In the genomic region with DNA sequence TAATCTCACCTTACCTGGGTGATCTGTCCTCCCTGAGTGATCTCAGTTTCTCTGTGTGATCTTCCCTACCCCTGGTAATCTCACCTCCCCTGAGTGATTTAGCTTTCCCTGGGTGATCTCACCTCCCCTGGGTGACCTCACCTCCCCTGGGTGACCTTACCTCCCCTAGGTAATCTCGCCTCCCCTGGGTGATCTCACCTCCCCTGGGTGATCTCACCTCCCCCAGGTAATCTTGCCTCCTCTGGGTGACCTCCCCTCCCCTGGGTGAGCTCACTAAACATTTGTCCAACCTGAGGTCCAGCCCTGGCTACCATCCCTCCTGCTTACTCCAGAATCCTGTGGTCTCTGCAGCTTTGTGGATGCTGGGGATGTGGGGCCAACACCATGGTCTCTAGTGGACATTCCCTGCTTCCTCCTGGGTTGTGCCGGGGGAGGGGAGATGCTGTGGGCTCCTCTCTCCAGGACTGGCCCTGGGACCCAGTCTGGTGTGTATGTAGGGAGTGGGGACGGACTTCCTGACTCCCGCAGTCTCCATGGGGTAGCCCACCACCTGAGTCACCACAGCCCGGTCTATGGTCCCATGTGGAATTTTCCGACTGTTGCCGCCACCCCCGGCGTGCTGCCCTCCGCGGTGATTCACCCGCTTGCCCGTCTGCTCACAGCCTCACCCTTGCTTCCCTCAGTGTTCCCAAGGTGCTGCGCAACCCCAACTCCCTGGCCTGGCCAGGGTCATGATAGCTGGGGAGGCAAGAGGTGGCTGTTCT, we compare ENCODE assay signal across 7 cellular contexts. TPM values are rescaled to one million over a fixed set of nuclear protein-coding genes. Genes with fewer than 3 reads are reported as not detected.
DNase-seq lines count a peak whose midpoint lies in the region; ATAC-seq lines count a peak whose summit lies in the region.
"Had no signal": no experiment of that assay in that cellular context is flagged by ENCODE, and none has a peak within 500 bp of the region (broad histone marks: within the 10 kb centered on the region; RNA-seq: fewer than 3 reads in every experiment).

No MANE protein-coding gene starts in this region.

- no peaks in the 10 kb centered on the region for H3K9me3 ChIP-seq in skeletal muscle satellite cell (replicated peaks; ENCODE audit: low read length)

- ATAC-seq in esophagus mucosa (peak; percentile 36), GM18868 (IDR thresholded peaks at IDR 0.05; ENCODE audit: unreplicated experiment) (no peak)

- H3K4me1 ChIP-seq in skeletal muscle satellite cell (ENCODE audit: control insufficient read depth, insufficient read depth, low read length), result peaks cover 51% of the 10 kb centered on the region

- peak; percentile 85 for DNase-seq in HT1080 (ENCODE audit: low read depth)
- no peak for DNase-seq in stimulated activated CD4-positive, alpha-beta T cell treated with anti-CD3 and anti-CD28 coated beads, Interleukin-2, amount 100 ng/mL, for 48 hours
- DNase-seq in activated CD8-positive, alpha-beta memory T cell treated with anti-CD3 and anti-CD28 coated beads, Interleukin-2, amount 50 U/mL, for 4 hours, result no peak
- DNase-seq: activated CD4-positive, alpha-beta memory T cell treated with anti-CD3 and anti-CD28 coated beads for 36 hours had no signal

- H3K9ac ChIP-seq in skeletal muscle satellite cell (ENCODE audit: low read depth, low read length), result peak overlapping the region; percentile 85

- no peaks in the 10 kb centered on the region for H3K27me3 ChIP-seq in skeletal muscle satellite cell (ENCODE audit: control insufficient read depth, insufficient read depth, low read length)

- H3K36me3 ChIP-seq in skeletal muscle satellite cell (ENCODE audit: insufficient read depth, low read length), result no peaks in the 10 kb centered on the region

- peak overlapping the region; percentile 77 for H3K4me2 ChIP-seq in skeletal muscle satellite cell (ENCODE audit: low read length)

- H3K4me3 ChIP-seq in skeletal muscle satellite cell (ENCODE audit: low read length), result peak overlapping the region; percentile 63

RNA-seq across cellular contexts. Expression of a gene that starts 9.9 kb away (rescaled TPM):
- 1.2 and 1.3 TPM in 2 replicates for total RNA-seq in HT1080 (2014; rRNA removed; shearing (Covaris generic))
- 1.2 and 1.4 TPM in 2 replicates for polyA plus RNA-seq in HT1080 (2015; cell fraction: cytosol; rRNA removed)
- 0.14 and 0.54 TPM in 2 replicates for polyA plus RNA-seq in HT1080 (2015; cell fraction: nucleus; rRNA removed)
- 18.8 TPM for total RNA-seq in esophagus mucosa
- total RNA-seq in skeletal muscle satellite cell (2012; rRNA removed), result 56.3 and 63.6 TPM in 2 replicates

RNA-seq across cellular contexts. Expression of a gene that starts 24.0 kb away (rescaled TPM):
- not detected in 2 replicates for total RNA-seq in HT1080 (2014; rRNA removed; shearing (Covaris generic))
- not detected in 2 replicates for polyA plus RNA-seq in HT1080 (2015; cell fraction: cytosol; rRNA removed)
- polyA plus RNA-seq in HT1080 (2015; cell fraction: nucleus; rRNA removed), result not detected in 2 replicates
- total RNA-seq in esophagus mucosa, result 4.4 TPM
- 0.87 TPM in 1 of 2 replicates, not detected in the other for total RNA-seq in skeletal muscle satellite cell (2012; rRNA removed)
- total RNA-seq: activated CD4-positive, alpha-beta memory T cell treated with anti-CD3 and anti-CD28 coated beads for 36 hours had no signal

RNA-seq across cellular contexts. Expression of a gene that starts 28.0 kb away (rescaled TPM):
- not detected in 2 replicates for total RNA-seq in HT1080 (2014; rRNA removed; shearing (Covaris generic))
- not detected in 2 replicates for polyA plus RNA-seq in HT1080 (2015; cell fraction: cytosol; rRNA removed)
- 0.33 and 2.5 TPM in 2 replicates for polyA plus RNA-seq in HT1080 (2015; cell fraction: nucleus; rRNA removed)
- total RNA-seq in esophagus mucosa, result 22.4 TPM
- total RNA-seq in skeletal muscle satellite cell (2012; rRNA removed), result under 0.01 TPM in 1 of 2 replicates, not detected in the other
- total RNA-seq: activated CD4-positive, alpha-beta memory T cell treated with anti-CD3 and anti-CD28 coated beads for 36 hours had no signal

RNA-seq across cellular contexts. Expression of a gene that starts 28.9 kb away (rescaled TPM):
- total RNA-seq in HT1080 (2014; rRNA removed; shearing (Covaris generic)), result not detected in 2 replicates
- polyA plus RNA-seq in HT1080 (2015; cell fraction: cytosol; rRNA removed), result not detected in 2 replicates
- not detected in 2 replicates for polyA plus RNA-seq in HT1080 (2015; cell fraction: nucleus; rRNA removed)
- not detected for total RNA-seq in esophagus mucosa
- not detected in 2 replicates for total RNA-seq in skeletal muscle satellite cell (2012; rRNA removed)

RNA-seq across cellular contexts. Expression of a gene that starts 56.7 kb away (rescaled TPM):
- total RNA-seq in HT1080 (2014; rRNA removed; shearing (Covaris generic)), result not detected in 2 replicates
- not detected in 2 replicates for polyA plus RNA-seq in HT1080 (2015; cell fraction: cytosol; rRNA removed)
- polyA plus RNA-seq in HT1080 (2015; cell fraction: nucleus; rRNA removed), result not detected in 2 replicates
- 0.40 TPM for total RNA-seq in esophagus mucosa
- total RNA-seq in skeletal muscle satellite cell (2012; rRNA removed), result 17.7 TPM in 1 of 2 replicates, not detected in the other

Comparison
In these comparisons a context has a peak if more than half of its experiments do, and no peak if none do; other contexts are left out.
1. RNA of a gene that starts 28.0 kb away (total RNA-seq): 22.4 TPM in esophagus mucosa (single experiment); not detected in HT1080; every median in the first group is over 10 times any median in the second.